ENCODE assay signal across 8 cellular contexts in genomic region chr7:43590862-43591550, GRCh38. TPM values are rescaled to one million over a fixed set of nuclear protein-coding genes. Genes with fewer than 3 reads are reported as not detected.
DNase-seq lines count a peak whose midpoint lies in the region; ATAC-seq and TF ChIP-seq lines count a peak whose summit lies in the region.

No MANE protein-coding gene starts in this region.

- no peak overlapping the region for H3K4me3 ChIP-seq in thoracic aorta

- peaks cover 17% of the 10 kb centered on the region for H3K36me3 Mint-ChIP-seq in activated CD8-positive, alpha-beta T cell treated with anti-CD3 and anti-CD28 coated beads for 36 hours (ENCODE audit: low read depth)

- H3K9me3 ChIP-seq in thoracic aorta = no peaks in the 10 kb centered on the region

- peak overlapping the region; percentile 39 to 66 for H3K27ac ChIP-seq in thoracic aorta

- peaks cover 47 to 89% of the 10 kb centered on the region in 2 donors for H3K4me1 ChIP-seq in thoracic aorta (ENCODE audit: control insufficient read depth in 1 of 2, low read depth in 2 of 2)

- intact Hi-C loops in activated CD8-positive, alpha-beta T cell treated with anti-CD3 and anti-CD28 coated beads for 36 hours (cut with micrococcal nuclease) = loop anchor here (2.0 kb wide), 1 partner anchor 58 kb away; no protein-coding TSS in a partner anchor

- DNase-seq in stimulated activated naive CD4-positive, alpha-beta T cell treated with Interleukin-2 at 50 U/mL for 16 hours (lab: John Stamatoyannopoulos, UW) = peak; percentile 24
- DNase-seq in stimulated activated naive CD4-positive, alpha-beta T cell (lab: John Stamatoyannopoulos, UW) = no peak
- peak; percentile 77 for DNase-seq in activated CD8-positive, alpha-beta T cell treated with anti-CD3 and anti-CD28 coated beads for 36 hours
- DNase-seq in thoracic aorta (ENCODE audit: low spot score) (no peak), SHP77 treated with DMSO at 0.1 percent for 48 hours (lab: John Stamatoyannopoulos, UW) (no peak), T1000 (lab: John Stamatoyannopoulos, UW) (no peak), midbrain (lab: John Stamatoyannopoulos, UW) (no peak)

- H3K27me3 Mint-ChIP-seq in activated CD8-positive, alpha-beta T cell treated with anti-CD3 and anti-CD28 coated beads for 36 hours = no peaks in the 10 kb centered on the region

- POLR2A ChIA-PET in activated CD8-positive, alpha-beta T cell treated with anti-CD3 and anti-CD28 coated beads for 36 hours (lab: Charles Lee) = interaction anchor here (0.6 to 3.5 kb wide), 12 partner anchors 8 to 102 kb away, joined by 3 to 22 read pairs (median 5); partner anchors contain the start of gene STK17A

- CTCF ChIA-PET in activated CD8-positive, alpha-beta T cell treated with anti-CD3 and anti-CD28 coated beads for 36 hours (lab: Charles Lee) = interaction anchor here (0.7 to 1.6 kb wide), 10 partner anchors 8 to 248 kb away, joined by 3 to 14 read pairs (median 3); partner anchors contain the start of gene STK17A

- H3K36me3 ChIP-seq in thoracic aorta = no peaks in the 10 kb centered on the region

- peak overlapping the region; percentile 86 for H3K27ac Mint-ChIP-seq in activated CD8-positive, alpha-beta T cell treated with anti-CD3 and anti-CD28 coated beads for 36 hours

- H3K27me3 ChIP-seq in thoracic aorta (replicated peaks; ENCODE audit: insufficient read depth) = no peaks in the 10 kb centered on the region

- peak; percentile 74 for ATAC-seq in HG03095 (IDR thresholded peaks at IDR 0.05; ENCODE audit: unreplicated experiment)
- peak; percentile 56 for ATAC-seq in activated CD8-positive, alpha-beta T cell treated with anti-CD3 and anti-CD28 coated beads for 36 hours
- no peak for ATAC-seq in thoracic aorta (ENCODE audit: insufficient number of reproducible peaks, low FRiP score, low read depth)

- no peak for TF ChIP-seq CTCF in activated CD8-positive, alpha-beta T cell treated with anti-CD3 and anti-CD28 coated beads for 36 hours (IDR thresholded peaks at IDR 0.05)
- no peak for TF ChIP-seq CTCF in thoracic aorta (IDR thresholded peaks at IDR 0.05)

- peaks cover 80% of the 10 kb centered on the region for H3K4me1 Mint-ChIP-seq in activated CD8-positive, alpha-beta T cell treated with anti-CD3 and anti-CD28 coated beads for 36 hours (ENCODE audit: low read depth)

- peak overlapping the region; percentile 46 for H3K4me3 Mint-ChIP-seq in activated CD8-positive, alpha-beta T cell treated with anti-CD3 and anti-CD28 coated beads for 36 hours

- H3K9me3 Mint-ChIP-seq in activated CD8-positive, alpha-beta T cell treated with anti-CD3 and anti-CD28 coated beads for 36 hours = no peaks in the 10 kb centered on the region

RNA-seq across cellular contexts. Expression of gene STK17A, which starts 8.1 kb away (rescaled TPM):
- 10 to 100 TPM; 42.4 to 46.1 TPM for total RNA-seq in activated CD8-positive, alpha-beta T cell treated with anti-CD3 and anti-CD28 coated beads for 36 hours
- 10 to 100 TPM; 42.4 to 55.5 TPM for total RNA-seq in thoracic aorta

Comparison
In these comparisons a context has a peak if more than half of its experiments do, and no peak if none do; other contexts are left out.
1. DNase-seq: peak in stimulated activated naive CD4-positive, alpha-beta T cell treated with Interleukin-2 at 50 U/mL for 16 hours (single experiment) and activated CD8-positive, alpha-beta T cell treated with anti-CD3 and anti-CD28 coated beads for 36 hours (single experiment); none in stimulated activated naive CD4-positive, alpha-beta T cell (0 of 6), thoracic aorta (single experiment), SHP77 treated with DMSO at 0.1 percent for 48 hours (single experiment), T1000 (single experiment) and midbrain (single experiment).